ENCODE assay signal across 15 cellular contexts in the genomic region with DNA sequence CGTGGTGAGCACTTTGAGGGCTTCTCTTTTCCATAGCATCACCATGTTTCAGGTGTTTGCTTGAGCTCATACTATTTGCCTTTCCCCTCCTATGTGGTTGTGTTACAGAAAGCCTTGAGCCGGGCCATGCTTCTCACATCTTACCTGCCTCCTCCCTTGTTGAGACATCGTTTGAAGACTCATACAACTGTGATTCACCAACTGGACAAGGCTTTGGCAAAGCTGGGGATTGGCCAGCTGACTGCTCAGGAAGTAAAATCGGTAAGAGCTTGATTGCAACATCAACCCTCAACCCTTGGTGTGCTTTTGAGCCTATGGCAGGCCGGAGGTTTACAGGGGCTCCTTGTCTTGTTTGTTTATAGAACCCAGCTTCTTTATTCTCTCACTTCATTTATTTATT. TPM values are rescaled to one million over a fixed set of nuclear protein-coding genes. Genes with fewer than 3 reads are reported as not detected.
DNase-seq lines count a peak whose midpoint lies in the region; ATAC-seq and TF ChIP-seq lines count a peak whose summit lies in the region.
"Had no signal": no experiment of that assay in that cellular context is flagged by ENCODE, and none has a peak within 500 bp of the region (broad histone marks: within the 10 kb centered on the region; RNA-seq: fewer than 3 reads in every experiment).

No MANE protein-coding gene starts in this region.

- H3K36me3 ChIP-seq in Panc1 (ENCODE audit: control insufficient read depth, insufficient read depth, low read length) = peaks cover 20% of the 10 kb centered on the region
- peaks cover 92% of the 10 kb centered on the region for H3K36me3 ChIP-seq in upper lobe of right lung

- no peaks in the 10 kb centered on the region for H3K9me3 ChIP-seq in Panc1 (ENCODE audit: control insufficient read depth, insufficient read depth, low read depth, low read length)
- no peaks in the 10 kb centered on the region for H3K9me3 ChIP-seq in upper lobe of right lung

- H3K4me1 ChIP-seq in Panc1 (ENCODE audit: control insufficient read depth, insufficient read depth, low read length) = no peaks in the 10 kb centered on the region
- no peaks in the 10 kb centered on the region for H3K4me1 ChIP-seq in upper lobe of right lung

- in situ Hi-C loops in Panc1 (cut with HindIII; ENCODE audit: low pct_unique_long_range_greater_than_20kb, low sequenced_read_pairs) = no loop called here

- H3K4me3 ChIP-seq in Panc1 (ENCODE audit: low read depth in 2 of 2, low read length in 2 of 2) (no peak overlapping the region), fibroblast of mammary gland (ENCODE audit: control insufficient read depth, low read depth, low read length) (no peak overlapping the region), upper lobe of right lung (no peak overlapping the region)
- H3K4me3 ChIP-seq: GM12878, PC-9 had no signal

- no peak overlapping the region for H3K27ac ChIP-seq in Panc1 (ENCODE audit: low read length)
- H3K27ac ChIP-seq in upper lobe of right lung = no peak overlapping the region
- H3K27ac ChIP-seq: PC-9 had no signal

- POLR2A ChIA-PET in Panc1 (lab: Charles Lee) = interaction anchor here (0.5 to 0.7 kb wide), 2 partner anchors 24 to 162 kb away, joined by 4 to 6 read pairs; partner anchors contain the start of gene POU6F1

- BruUV-seq in Panc1 (replicated peaks; lab: Mats Ljungman, UMichigan) = no TSS peak

- intact Hi-C loops in left cardiac atrium (cut with DNase I) = no loop called here
- intact Hi-C loops in left ventricle myocardium superior (cut with micrococcal nuclease) = no loop called here
- intact Hi-C loops in Panc1 (cut with micrococcal nuclease; ENCODE audit: unreplicated experiment) = no loop called here
- intact Hi-C loops in upper lobe of right lung (cut with DNase I) = no loop called here

- DNase-seq in left cardiac atrium (peak; percentile 35), left ventricle myocardium superior (no peak), Panc1 (ENCODE audit: low read depth, low spot score) (peak; percentile 24), fibroblast of mammary gland (ENCODE audit: low read depth) (peak; percentile 95), upper lobe of right lung (no peak)
- DNase-seq in stimulated activated naive CD4-positive, alpha-beta T cell (lab: John Stamatoyannopoulos, UW) = no peak
- no peak for DNase-seq in activated CD4-positive, alpha-beta T cell treated with anti-CD3 and anti-CD28 coated beads, Interleukin-2, amount 50 U/mL, for 4 hours
- DNase-seq: activated CD4-positive, alpha-beta T cell treated with anti-CD3 and anti-CD28 coated beads, Interleukin-2, amount 50 U/mL, for 48 hours; activated gamma-delta T cell treated with Interleukin-2 at 50 U/mL for 16 hours; central memory CD4-positive, alpha-beta T cell; MM.1S; NCI-H345 had no signal

- no peak for ATAC-seq in left cardiac atrium
- ATAC-seq in left ventricle myocardium superior = no peak
- no peak for ATAC-seq in Panc1
- ATAC-seq in upper lobe of right lung = peak; percentile 85
- ATAC-seq in HG02884 (IDR thresholded peaks at IDR 0.05; ENCODE audit: unreplicated experiment) = no peak
- ATAC-seq: GM12878 had no signal

- TF ChIP-seq CTCF in Panc1 (IDR thresholded peaks at IDR 0.05) = no peak
- no peak for TF ChIP-seq CTCF in fibroblast of mammary gland (conservative IDR thresholded peaks at IDR 0.05; ENCODE audit: control insufficient read depth, insufficient read depth, low read depth, low read length)
- no peak for TF ChIP-seq CTCF in upper lobe of right lung (IDR thresholded peaks at IDR 0.05)

- H3K27me3 ChIP-seq in Panc1 (ENCODE audit: control insufficient read depth, insufficient read depth, low read length) (no peaks in the 10 kb centered on the region), upper lobe of right lung (no peaks in the 10 kb centered on the region)

- CTCF ChIA-PET in Panc1 (lab: Charles Lee) = interaction anchor here (0.6 kb wide), 1 partner anchor 26 kb away, joined by 3 read pairs; no protein-coding TSS in a partner anchor

RNA-seq across cellular contexts. Expression of gene LETMD1, which starts 8.1 kb away (rescaled TPM):
- 10 to 100 TPM; 23.7 to 26.7 TPM for total RNA-seq in left cardiac atrium
- 19.3 TPM for total RNA-seq in left ventricle myocardium superior
- total RNA-seq in Panc1 (2021; ENCODE audit: unreplicated experiment) = 47.9 TPM
- polyA plus RNA-seq in Panc1 (2012; ENCODE audit: insufficient read length) = 44.5 TPM
- 71.6 TPM for total RNA-seq in upper lobe of right lung

RNA-seq across cellular contexts. Expression of gene CSRNP2, which starts 27.2 kb away (rescaled TPM):
- total RNA-seq in left cardiac atrium = 10 to 100 TPM; 18.9 to 22.6 TPM
- 18.8 TPM for total RNA-seq in left ventricle myocardium superior
- 50.5 TPM for total RNA-seq in Panc1 (2021; ENCODE audit: unreplicated experiment)
- 22.0 TPM for polyA plus RNA-seq in Panc1 (2012; ENCODE audit: insufficient read length)
- 34.5 TPM for total RNA-seq in upper lobe of right lung

RNA-seq across cellular contexts. Expression of gene SLC11A2, which starts 30.1 kb away (rescaled TPM):
- total RNA-seq in left cardiac atrium (10 to 100 TPM; 47.7 to 56.9 TPM), left ventricle myocardium superior (22.9 TPM), Panc1 (2021; ENCODE audit: unreplicated experiment) (59.9 TPM), upper lobe of right lung (96.8 TPM)
- 30.6 TPM for polyA plus RNA-seq in Panc1 (2012; ENCODE audit: insufficient read length)

Comparison
In these comparisons a context has a peak if more than half of its experiments do, and no peak if none do; other contexts are left out.
1. DNase-seq: peak in left cardiac atrium (single experiment), Panc1 (single experiment) and fibroblast of mammary gland (single experiment); none in left ventricle myocardium superior (single experiment), upper lobe of right lung (single experiment), stimulated activated naive CD4-positive, alpha-beta T cell (0 of 6) and activated CD4-positive, alpha-beta T cell treated with anti-CD3 and anti-CD28 coated beads, Interleukin-2, amount 50 U/mL, for 4 hours (0 of 2).